ENCODE assay signal across 10 cellular contexts in the genomic region with DNA sequence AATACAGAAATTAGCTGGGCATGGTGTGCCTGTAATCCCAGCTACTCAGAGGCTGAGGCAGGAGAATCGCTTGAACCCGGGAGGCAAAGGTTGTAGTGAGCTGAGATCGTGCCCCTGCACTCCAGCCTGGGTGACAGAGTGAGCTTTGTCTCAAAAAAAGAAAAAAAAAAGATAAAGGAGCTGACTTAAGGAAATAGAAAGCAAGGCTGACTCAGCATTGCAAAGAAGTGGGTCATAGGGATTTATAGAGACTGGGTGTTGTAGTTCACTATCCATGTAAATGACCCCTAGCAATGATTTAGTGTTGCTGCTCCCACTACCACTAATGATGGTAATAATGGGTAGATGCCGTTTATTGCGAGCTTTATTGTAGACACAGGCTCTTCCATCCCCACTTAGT. TPM values are rescaled to one million over a fixed set of nuclear protein-coding genes. Genes with fewer than 3 reads are reported as not detected.
DNase-seq lines count a peak whose midpoint lies in the region; ATAC-seq, FAIRE-seq and TF ChIP-seq lines count a peak whose summit lies in the region.
"Had no signal": no experiment of that assay in that cellular context is flagged by ENCODE, and none has a peak within 500 bp of the region (broad histone marks: within the 10 kb centered on the region; RNA-seq: fewer than 3 reads in every experiment).

No MANE protein-coding gene starts in this region.

- no peak for TF ChIP-seq CTCF in AG10803 (conservative IDR thresholded peaks at IDR 0.05; ENCODE audit: low read length)

- H3K27me3 Mint-ChIP-seq in naive thymus-derived CD8-positive, alpha-beta T cell, result no peaks in the 10 kb centered on the region

- POLR2A ChIA-PET in naive thymus-derived CD8-positive, alpha-beta T cell (lab: Charles Lee), result no interaction called here

- H3K36me3 Mint-ChIP-seq in naive thymus-derived CD8-positive, alpha-beta T cell, result peaks cover 0 to 68% (median 10%) of the 10 kb centered on the region in 3 donors

- H3K27ac Mint-ChIP-seq in naive thymus-derived CD8-positive, alpha-beta T cell, result peak overlapping the region; percentile 6 to 83 (median 63)

- no peak for ATAC-seq in naive thymus-derived CD8-positive, alpha-beta T cell
- ATAC-seq in HG03159 (IDR thresholded peaks at IDR 0.05; ENCODE audit: unreplicated experiment) (no peak), HG02610 (IDR thresholded peaks at IDR 0.05; ENCODE audit: unreplicated experiment) (no peak)

- H3K4me3 Mint-ChIP-seq in naive thymus-derived CD8-positive, alpha-beta T cell, result no peak overlapping the region

- H3K9me3 Mint-ChIP-seq in naive thymus-derived CD8-positive, alpha-beta T cell, result no peaks in the 10 kb centered on the region

- no peak overlapping the region for H3K4me3 ChIP-seq in AG10803 (ENCODE audit: low read length)
- H3K4me3 ChIP-seq: thoracic aorta had no signal

- DNase-seq in AG10803 (ENCODE audit: low read depth) (peak; percentile 43), LHCN-M2 (ENCODE audit: low read depth) (peak; percentile 31), dedifferentiated amniotic fluid mesenchymal stem cell (ENCODE audit: extremely low spot score) (peak; percentile 43), GM19239 (ENCODE audit: insufficient read length, low spot score) (no peak), NCI-H345 (lab: John Stamatoyannopoulos, UW) (no peak)
- no peak for DNase-seq in naive thymus-derived CD8-positive, alpha-beta T cell

- H3K4me1 Mint-ChIP-seq in naive thymus-derived CD8-positive, alpha-beta T cell, result peaks cover 0 to 8% (median 6%) of the 10 kb centered on the region in 4 donors

- FAIRE-seq in GM19239 (lab: Jason Lieb, UNC), result no peak
- FAIRE-seq: endometrium had no signal

RNA-seq across cellular contexts. Expression of a gene that starts 47.6 kb away (rescaled TPM):
- total RNA-seq in LHCN-M2 (2014; rRNA removed), result 142 and 149 TPM in 2 replicates
- 216 TPM for polyA plus RNA-seq in LHCN-M2 (2012)
- total RNA-seq in naive thymus-derived CD8-positive, alpha-beta T cell, result 100 to 1,000 TPM; 302 to 309 TPM
- polyA plus RNA-seq in naive thymus-derived CD8-positive, alpha-beta T cell, result 100 to 1,000 TPM; 129 to 151 (median 150) TPM

Comparison
In these comparisons a context has a peak if more than half of its experiments do, and no peak if none do; other contexts are left out.
1. DNase-seq: peak in AG10803 (single experiment), LHCN-M2 (single experiment) and dedifferentiated amniotic fluid mesenchymal stem cell (single experiment); none in naive thymus-derived CD8-positive, alpha-beta T cell (0 of 10), GM19239 (single experiment) and NCI-H345 (single experiment).